Comparison of ENCODE assay signal across 20 cellular contexts in genomic region chr13:98889419-98890079, GRCh38.
A peak's percentile ranks its signal among the peaks of the same experiment; 100 is the strongest.
DNase-seq lines count a peak whose midpoint lies in the region; ATAC-seq, FAIRE-seq and TF ChIP-seq lines count a peak whose summit lies in the region.
"Had no signal": no experiment of that assay in that cellular context is flagged by ENCODE, and none has a peak within 500 bp of the region (broad histone marks: within the 10 kb centered on the region; RNA-seq: fewer than 3 reads in every experiment).

No MANE protein-coding gene starts in this region.

- peaks cover 20% of the 10 kb centered on the region for H3K4me1 Mint-ChIP-seq in activated CD4-positive, alpha-beta T cell treated with anti-CD3 and anti-CD28 coated beads, Interleukin-2, amount 10 ng/mL, durations not matched to agents 24 days and 14 days
- H3K4me1 Mint-ChIP-seq in astrocyte (ENCODE audit: low read depth, unreplicated experiment), result peaks cover 16% of the 10 kb centered on the region

- H3K27ac Mint-ChIP-seq in activated CD4-positive, alpha-beta T cell treated with anti-CD3 and anti-CD28 coated beads, Interleukin-2, amount 10 ng/mL, durations not matched to agents 24 days and 14 days, result peak overlapping the region; percentile 15
- H3K27ac Mint-ChIP-seq in astrocyte (ENCODE audit: unreplicated experiment), result no peak overlapping the region
- H3K27ac Mint-ChIP-seq: activated naive CD8-positive, alpha-beta T cell treated with anti-CD3 and anti-CD28 coated beads, Interleukin-2, amount 10 ng/mL, durations not matched to agents 7 days and 5 days; natural killer cell treated with Interleukin-12 subunit alpha and Interleukin-12 subunit beta and Interleukin-15 and Interleukin-18, amount 100 ng/mL, for 72 hours; T-helper 2 cell treated with Interferon-gamma antibody and Interleukin-4, amounts not matched to agents 5 μg/mL and 100 μg/mL, for 36 hours had no signal

- H4K20me1 ChIP-seq in astrocyte (ENCODE audit: insufficient read depth, low read length), result no peaks in the 10 kb centered on the region

- H3K9me3 ChIP-seq in astrocyte (ENCODE audit: insufficient read depth, low read depth, low read length), result no peaks in the 10 kb centered on the region
- H3K9me3 ChIP-seq: gastrocnemius medialis, upper lobe of right lung had no signal

- peak overlapping the region; percentile 43 for H3K4me2 ChIP-seq in astrocyte (ENCODE audit: low read length)

- peaks cover 16% of the 10 kb centered on the region for H3K4me1 ChIP-seq in astrocyte (ENCODE audit: insufficient read depth, low read length)

- no peak overlapping the region for H3K4me3 Mint-ChIP-seq in activated CD4-positive, alpha-beta T cell treated with anti-CD3 and anti-CD28 coated beads, Interleukin-2, amount 10 ng/mL, durations not matched to agents 24 days and 14 days
- H3K4me3 Mint-ChIP-seq in astrocyte (ENCODE audit: unreplicated experiment), result no peak overlapping the region
- H3K4me3 Mint-ChIP-seq: activated naive CD8-positive, alpha-beta T cell treated with anti-CD3 and anti-CD28 coated beads, Interleukin-2, amount 10 ng/mL, durations not matched to agents 7 days and 5 days; natural killer cell treated with Interleukin-12 subunit alpha and Interleukin-12 subunit beta and Interleukin-15 and Interleukin-18, amount 100 ng/mL, for 72 hours; T-helper 2 cell treated with Interferon-gamma antibody and Interleukin-4, amounts not matched to agents 5 μg/mL and 100 μg/mL, for 36 hours had no signal

- in situ Hi-C loops in KBM-7 (cut with MboI; ENCODE audit: low pct_unique_long_range_greater_than_20kb, low sequenced_read_pairs), result no loop called here

- no peaks in the 10 kb centered on the region for H3K9me3 Mint-ChIP-seq in activated CD4-positive, alpha-beta T cell treated with anti-CD3 and anti-CD28 coated beads, Interleukin-2, amount 10 ng/mL, durations not matched to agents 24 days and 14 days
- no peaks in the 10 kb centered on the region for H3K9me3 Mint-ChIP-seq in astrocyte (ENCODE audit: unreplicated experiment)
- H3K9me3 Mint-ChIP-seq: activated naive CD8-positive, alpha-beta T cell treated with anti-CD3 and anti-CD28 coated beads, Interleukin-2, amount 10 ng/mL, durations not matched to agents 7 days and 5 days; natural killer cell treated with Interleukin-12 subunit alpha and Interleukin-12 subunit beta and Interleukin-15 and Interleukin-18, amount 100 ng/mL, for 72 hours; T-helper 2 cell treated with Interferon-gamma antibody and Interleukin-4, amounts not matched to agents 5 μg/mL and 100 μg/mL, for 36 hours had no signal

- ATAC-seq in GM21528 (IDR thresholded peaks at IDR 0.05; ENCODE audit: low FRiP score, unreplicated experiment) (no peak), HG03460 (IDR thresholded peaks at IDR 0.05; ENCODE audit: unreplicated experiment) (no peak)
- ATAC-seq: upper lobe of right lung had no signal

- no peak overlapping the region for H3K4me3 ChIP-seq in astrocyte (ENCODE audit: insufficient read depth, low read depth, low read length)
- H3K4me3 ChIP-seq: gastrocnemius medialis, upper lobe of right lung had no signal

- intact Hi-C loops in activated CD4-positive, alpha-beta T cell treated with anti-CD3 and anti-CD28 coated beads, Interleukin-2, amount 10 ng/mL, durations not matched to agents 24 days and 14 days (cut with micrococcal nuclease), result loop anchor here (1.0 to 5.0 kb wide), 4 partner anchors 14 to 137 kb away; no protein-coding TSS in a partner anchor

- no peak for TF ChIP-seq CTCF in astrocyte (IDR thresholded peaks at IDR 0.05; ENCODE audit: insufficient read depth, low read depth, low read length)

- H3K36me3 Mint-ChIP-seq in activated CD4-positive, alpha-beta T cell treated with anti-CD3 and anti-CD28 coated beads, Interleukin-2, amount 10 ng/mL, durations not matched to agents 24 days and 14 days (ENCODE audit: low read depth), result peaks cover 58% of the 10 kb centered on the region
- peaks cover 13% of the 10 kb centered on the region for H3K36me3 Mint-ChIP-seq in astrocyte (ENCODE audit: low read depth, unreplicated experiment)
- H3K36me3 Mint-ChIP-seq: natural killer cell treated with Interleukin-12 subunit alpha and Interleukin-12 subunit beta and Interleukin-15 and Interleukin-18, amount 100 ng/mL, for 72 hours had no signal

- H3K9ac ChIP-seq in astrocyte (ENCODE audit: low read length), result no peak overlapping the region

- no peaks in the 10 kb centered on the region for H3K36me3 ChIP-seq in astrocyte (ENCODE audit: insufficient read depth, low read length)

- H3K27ac ChIP-seq in astrocyte (ENCODE audit: low read depth, low read length), result no peak overlapping the region
- H3K27ac ChIP-seq: upper lobe of right lung had no signal

- no peak overlapping the region for H2AFZ ChIP-seq in astrocyte (ENCODE audit: low read depth, low read length)

- H3K27me3 ChIP-seq in astrocyte (ENCODE audit: insufficient read depth, low read length), result no peaks in the 10 kb centered on the region
- H3K27me3 ChIP-seq: gastrocnemius medialis, upper lobe of right lung had no signal

- no peak for DNase-seq in activated CD4-positive, alpha-beta T cell treated with anti-CD3 and anti-CD28 coated beads, Interleukin-2, amount 10 ng/mL, durations not matched to agents 24 days and 14 days
- DNase-seq in activated CD4-positive, alpha-beta T cell treated with anti-CD3 and anti-CD28 coated beads for 4 hours, result no peak
- DNase-seq in NCI-H2171 treated with DMSO at 0.1 percent for 48 hours (lab: John Stamatoyannopoulos, UW), result peak; percentile 8
- DNase-seq in astrocyte (ENCODE audit: low read depth), result no peak
- peak; percentile 14 for DNase-seq in renal cortical epithelial cell (ENCODE audit: low read depth)
- DNase-seq in KBM-7, result no peak
- DNase-seq: activated naive CD8-positive, alpha-beta T cell treated with anti-CD3 and anti-CD28 coated beads, Interleukin-2, amount 10 ng/mL, durations not matched to agents 7 days and 5 days; cortex of kidney; left cardiac atrium; NCI-H1092; NCI-H2107; NCI-H524 treated with DMSO at 0.1 percent for 48 hours; SIG-M5; upper lobe of right lung had no signal

- H3K79me2 ChIP-seq in astrocyte (ENCODE audit: insufficient read depth, low read length), result no peaks in the 10 kb centered on the region

- no peaks in the 10 kb centered on the region for H3K27me3 Mint-ChIP-seq in activated CD4-positive, alpha-beta T cell treated with anti-CD3 and anti-CD28 coated beads, Interleukin-2, amount 10 ng/mL, durations not matched to agents 24 days and 14 days
- no peaks in the 10 kb centered on the region for H3K27me3 Mint-ChIP-seq in astrocyte (ENCODE audit: low read depth, unreplicated experiment)
- H3K27me3 Mint-ChIP-seq: activated naive CD8-positive, alpha-beta T cell treated with anti-CD3 and anti-CD28 coated beads, Interleukin-2, amount 10 ng/mL, durations not matched to agents 7 days and 5 days; natural killer cell treated with Interleukin-12 subunit alpha and Interleukin-12 subunit beta and Interleukin-15 and Interleukin-18, amount 100 ng/mL, for 72 hours had no signal

- FAIRE-seq in astrocyte (lab: Jason Lieb, UNC), result no peak
- FAIRE-seq: A204.1 had no signal

Comparison
In these comparisons a context has a peak if more than half of its experiments do, and no peak if none do; other contexts are left out.
1. DNase-seq: peak in NCI-H2171 treated with DMSO at 0.1 percent for 48 hours (single experiment) and renal cortical epithelial cell (single experiment); none in activated CD4-positive, alpha-beta T cell treated with anti-CD3 and anti-CD28 coated beads, Interleukin-2, amount 10 ng/mL, durations not matched to agents 24 days and 14 days (single experiment), activated CD4-positive, alpha-beta T cell treated with anti-CD3 and anti-CD28 coated beads for 4 hours (0 of 2), astrocyte (single experiment) and KBM-7 (single experiment).